18 cellular contexts compared by ENCODE assay signal in the genomic region with DNA sequence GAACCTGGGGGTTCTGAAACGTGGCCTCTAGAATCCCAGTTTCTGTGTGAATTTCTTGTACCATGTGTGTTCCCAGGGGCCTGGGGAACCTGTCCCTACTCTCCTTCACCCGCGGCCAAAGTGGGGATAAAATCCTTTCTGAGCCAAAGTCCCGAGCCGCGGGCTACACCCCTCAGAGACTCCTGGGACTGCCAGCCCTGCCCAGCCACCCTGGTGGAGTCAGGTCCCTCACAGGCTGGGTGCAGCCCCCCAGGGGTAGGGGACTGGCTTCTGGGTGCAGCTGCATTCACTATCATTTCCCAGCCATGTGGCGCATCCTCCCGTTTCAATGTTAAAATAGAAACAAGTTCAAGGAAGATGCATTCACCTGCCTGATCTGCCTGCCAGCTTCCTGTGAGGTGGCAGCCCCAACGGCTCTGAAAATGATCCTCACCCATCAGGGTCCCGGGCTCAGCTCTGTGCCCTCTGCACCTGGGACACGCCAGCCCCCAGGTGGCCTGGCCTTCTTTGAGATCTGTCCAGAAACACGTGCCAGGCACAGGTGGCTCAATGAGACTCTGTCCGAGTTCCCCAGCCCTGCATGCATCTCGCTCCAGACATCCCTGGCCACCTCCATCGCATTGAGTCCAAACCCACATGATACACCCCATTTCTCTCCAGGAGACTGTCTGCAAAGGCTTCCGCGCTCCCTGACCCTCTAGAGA.
DNase-seq lines count a peak whose midpoint lies in the region; ATAC-seq and TF ChIP-seq lines count a peak whose summit lies in the region.
"Had no signal": no experiment of that assay in that cellular context is flagged by ENCODE, and none has a peak within 500 bp of the region (broad histone marks: within the 10 kb centered on the region; RNA-seq: fewer than 3 reads in every experiment).

No MANE protein-coding gene starts in this region.

- peak overlapping the region in 3 of 5 experiments; percentile 64 to 89 (median 82) for H3K27ac Mint-ChIP-seq in brain
- peak overlapping the region; percentile 74 for H3K27ac Mint-ChIP-seq in neural progenitor cell
- no peak overlapping the region for H3K27ac Mint-ChIP-seq in activated naive CD4-positive, alpha-beta T cell treated with anti-CD3 and anti-CD28 coated beads for 36 hours
- H3K27ac Mint-ChIP-seq: CD8-positive, alpha-beta T cell had no signal

- H3K4me1 ChIP-seq in right atrium auricular region (no peaks in the 10 kb centered on the region), neural progenitor cell (peaks cover 8% of the 10 kb centered on the region), vagina (no peaks in the 10 kb centered on the region)

- H3K36me3 Mint-ChIP-seq in brain = no peaks in the 10 kb centered on the region
- no peaks in the 10 kb centered on the region for H3K36me3 Mint-ChIP-seq in neural progenitor cell
- no peaks in the 10 kb centered on the region for H3K36me3 Mint-ChIP-seq in activated naive CD4-positive, alpha-beta T cell treated with anti-CD3 and anti-CD28 coated beads for 36 hours (ENCODE audit: low read depth)
- H3K36me3 Mint-ChIP-seq: CD8-positive, alpha-beta T cell had no signal

- peaks cover 3% of the 10 kb centered on the region for H3K27me3 Mint-ChIP-seq in brain
- peaks cover 19% of the 10 kb centered on the region for H3K27me3 Mint-ChIP-seq in neural progenitor cell (ENCODE audit: insufficient read depth, low read depth)
- peaks cover 9% of the 10 kb centered on the region for H3K27me3 Mint-ChIP-seq in activated naive CD4-positive, alpha-beta T cell treated with anti-CD3 and anti-CD28 coated beads for 36 hours (ENCODE audit: low read depth)

- CTCF ChIA-PET in activated naive CD4-positive, alpha-beta T cell treated with anti-CD3 and anti-CD28 coated beads for 36 hours (lab: Charles Lee) = no interaction called here

- no peak for TF ChIP-seq CTCF in right atrium auricular region (IDR thresholded peaks at IDR 0.05)
- TF ChIP-seq CTCF in brain (conservative IDR thresholded peaks at IDR 0.05) = no peak
- no peak for TF ChIP-seq CTCF in neural progenitor cell (IDR thresholded peaks at IDR 0.05)
- TF ChIP-seq CTCF in vagina (IDR thresholded peaks at IDR 0.05) = no peak

- no peaks in the 10 kb centered on the region for H4K20me1 ChIP-seq in neural progenitor cell (ENCODE audit: low read depth)

- no peak for ATAC-seq in Right ventricle myocardium inferior
- ATAC-seq: CD8-positive, alpha-beta T cell; HCT116 had no signal

- no peaks in the 10 kb centered on the region for H3K79me2 ChIP-seq in neural progenitor cell (ENCODE audit: low read depth)

- H3K36me3 ChIP-seq in right atrium auricular region (no peaks in the 10 kb centered on the region), neural progenitor cell (no peaks in the 10 kb centered on the region), vagina (no peaks in the 10 kb centered on the region)

- H3K4me3 ChIP-seq in right atrium auricular region (no peak overlapping the region), neural progenitor cell (no peak overlapping the region), vagina (no peak overlapping the region)

- peaks cover 0 to 34% (median 6%) of the 10 kb centered on the region in 5 experiments for H3K9me3 Mint-ChIP-seq in brain
- peaks cover 2% of the 10 kb centered on the region for H3K9me3 Mint-ChIP-seq in neural progenitor cell
- H3K9me3 Mint-ChIP-seq in activated naive CD4-positive, alpha-beta T cell treated with anti-CD3 and anti-CD28 coated beads for 36 hours = no peaks in the 10 kb centered on the region
- H3K9me3 Mint-ChIP-seq: CD8-positive, alpha-beta T cell had no signal

- no peak overlapping the region for H3K27ac ChIP-seq in right atrium auricular region
- H3K27ac ChIP-seq in neural progenitor cell = no peak overlapping the region
- no peak overlapping the region for H3K27ac ChIP-seq in vagina
- H3K27ac ChIP-seq: 22Rv1, C4-2B, HL-60 had no signal

- H3K9me3 ChIP-seq in right atrium auricular region (no peaks in the 10 kb centered on the region), neural progenitor cell (ENCODE audit: low read depth) (no peaks in the 10 kb centered on the region), vagina (no peaks in the 10 kb centered on the region)

- TF ChIP-seq POLR2A in vagina (IDR thresholded peaks at IDR 0.05) = no peak

- H3K4me3 Mint-ChIP-seq in brain (no peak overlapping the region), neural progenitor cell (no peak overlapping the region)
- H3K4me3 Mint-ChIP-seq in activated naive CD4-positive, alpha-beta T cell treated with anti-CD3 and anti-CD28 coated beads for 36 hours = no peak overlapping the region
- H3K4me3 Mint-ChIP-seq: CD8-positive, alpha-beta T cell had no signal

- no peak overlapping the region for H3K4me2 ChIP-seq in neural progenitor cell

- H2AFZ ChIP-seq in neural progenitor cell (replicated peaks) = no peak overlapping the region

- H3K4me1 Mint-ChIP-seq in brain (peaks cover 51% of the 10 kb centered on the region), neural progenitor cell (peaks cover 37% of the 10 kb centered on the region)
- H3K4me1 Mint-ChIP-seq in activated naive CD4-positive, alpha-beta T cell treated with anti-CD3 and anti-CD28 coated beads for 36 hours (ENCODE audit: low read depth) = no peaks in the 10 kb centered on the region

- H3K27me3 ChIP-seq in right atrium auricular region (no peaks in the 10 kb centered on the region), neural progenitor cell (no peaks in the 10 kb centered on the region), vagina (no peaks in the 10 kb centered on the region)

- no peak overlapping the region for H3K9ac ChIP-seq in neural progenitor cell

- DNase-seq in Right ventricle myocardium inferior (ENCODE audit: missing footprints) = peak; percentile 44
- DNase-seq in right atrium auricular region (ENCODE audit: low spot score) = no peak
- no peak for DNase-seq in neural progenitor cell (ENCODE audit: low spot score)
- DNase-seq in central memory CD4-positive, alpha-beta T cell = no peak
- no peak for DNase-seq in MV-4-11 (lab: John Stamatoyannopoulos, UW)
- no peak for DNase-seq in vagina (ENCODE audit: extremely low spot score in 2 of 2)
- DNase-seq in activated naive CD4-positive, alpha-beta T cell treated with anti-CD3 and anti-CD28 coated beads for 36 hours = no peak
- DNase-seq: AML-193; CD8-positive, alpha-beta T cell; COR-L47; DMS153; DMS79 treated with DMSO at 0.1 percent for 48 hours; EL had no signal

- intact Hi-C loops in Right ventricle myocardium inferior (cut with DNase I) = loop anchor here (10.0 kb wide), 1 partner anchor 162 kb away; no protein-coding TSS in a partner anchor
- intact Hi-C loops in vagina (cut with DNase I) = no loop called here
- intact Hi-C loops in activated naive CD4-positive, alpha-beta T cell treated with anti-CD3 and anti-CD28 coated beads for 36 hours (cut with micrococcal nuclease) = no loop called here

- peaks cover 2% of the 10 kb centered on the region for H3F3A ChIP-seq in neural progenitor cell (ENCODE audit: low read depth)
